In the genomic region with DNA sequence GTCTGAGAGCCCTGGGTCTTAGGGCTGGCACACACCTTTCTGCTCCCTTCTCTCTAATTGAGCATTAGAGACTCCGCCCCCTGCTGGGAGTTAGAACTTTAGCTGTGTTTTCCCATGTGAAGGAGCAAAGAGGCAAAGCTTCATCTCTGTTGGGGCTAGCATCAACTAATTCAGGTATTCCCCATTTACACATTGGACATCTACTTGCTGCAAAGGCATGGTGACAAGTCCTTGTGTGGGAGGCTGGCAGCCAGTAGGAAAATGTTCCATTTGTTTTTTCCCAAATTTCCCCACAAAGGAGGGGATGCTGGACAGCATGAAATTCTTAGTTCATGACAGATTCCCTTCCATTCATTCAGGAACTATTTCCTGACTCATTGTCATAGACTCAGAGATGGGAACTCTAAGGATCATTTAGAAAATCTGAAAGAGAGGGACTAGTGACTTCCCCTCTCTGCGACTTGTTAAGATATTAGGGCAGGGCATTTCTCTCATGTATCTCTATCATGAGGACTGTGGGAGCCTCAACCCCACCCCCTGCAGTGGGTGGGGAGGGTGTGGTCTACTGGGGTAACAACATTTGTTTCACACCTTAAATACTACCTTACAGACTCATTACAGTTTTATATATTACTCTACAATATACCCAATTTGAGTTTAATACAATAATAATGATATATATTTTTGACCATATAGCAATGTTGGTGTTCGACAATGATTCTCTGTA, we compare ENCODE assay signal across 8 cellular contexts. TPM values are rescaled to one million over a fixed set of nuclear protein-coding genes. Genes with fewer than 3 reads are reported as not detected.
DNase-seq lines count a peak whose midpoint lies in the region; ATAC-seq and TF ChIP-seq lines count a peak whose summit lies in the region.

No MANE protein-coding gene starts in this region.

- CTCF ChIA-PET in activated CD8-positive, alpha-beta T cell treated with anti-CD3 and anti-CD28 coated beads, Interleukin-2, amount 10 ng/mL, durations not matched to agents 7 days and 5 days (lab: Charles Lee) = interaction anchor here (0.6 to 9.6 kb wide), 15 partner anchors 9 to 268 kb away, joined by 3 to 218 read pairs (median 4); no protein-coding TSS in a partner anchor

- peaks cover 72% of the 10 kb centered on the region for H3K4me1 Mint-ChIP-seq in activated CD8-positive, alpha-beta T cell treated with anti-CD3 and anti-CD28 coated beads, Interleukin-2, amount 10 ng/mL, durations not matched to agents 7 days and 5 days (ENCODE audit: low read depth)

- H3K27me3 Mint-ChIP-seq in activated CD8-positive, alpha-beta T cell treated with anti-CD3 and anti-CD28 coated beads, Interleukin-2, amount 10 ng/mL, durations not matched to agents 7 days and 5 days (ENCODE audit: low read depth) = no peaks in the 10 kb centered on the region

- no peaks in the 10 kb centered on the region for H3K27me3 ChIP-seq in vagina

- peak overlapping the region in 1 of 2 donors; percentile 93 for H3K4me3 ChIP-seq in vagina

- no peak for TF ChIP-seq CTCF in vagina (IDR thresholded peaks at IDR 0.05)

- H3K4me3 Mint-ChIP-seq in activated CD8-positive, alpha-beta T cell treated with anti-CD3 and anti-CD28 coated beads, Interleukin-2, amount 10 ng/mL, durations not matched to agents 7 days and 5 days = peak overlapping the region; percentile 88

- TF ChIP-seq POLR2A in vagina (IDR thresholded peaks at IDR 0.05) = no peak

- H3K9me3 ChIP-seq in vagina = no peaks in the 10 kb centered on the region

- no peaks in the 10 kb centered on the region for H3K9me3 Mint-ChIP-seq in activated CD8-positive, alpha-beta T cell treated with anti-CD3 and anti-CD28 coated beads, Interleukin-2, amount 10 ng/mL, durations not matched to agents 7 days and 5 days (ENCODE audit: insufficient read depth)

- H3K27ac ChIP-seq in vagina = peak overlapping the region; percentile 70

- peak overlapping the region; percentile 66 for H3K27ac Mint-ChIP-seq in activated CD8-positive, alpha-beta T cell treated with anti-CD3 and anti-CD28 coated beads, Interleukin-2, amount 10 ng/mL, durations not matched to agents 7 days and 5 days

- no peaks in the 10 kb centered on the region for H3K36me3 ChIP-seq in vagina

- intact Hi-C loops in vagina (cut with DNase I) = no loop called here

- peaks cover 74% of the 10 kb centered on the region for H3K36me3 Mint-ChIP-seq in activated CD8-positive, alpha-beta T cell treated with anti-CD3 and anti-CD28 coated beads, Interleukin-2, amount 10 ng/mL, durations not matched to agents 7 days and 5 days (ENCODE audit: low read depth)

- POLR2A ChIA-PET in activated CD8-positive, alpha-beta T cell treated with anti-CD3 and anti-CD28 coated beads, Interleukin-2, amount 10 ng/mL, durations not matched to agents 7 days and 5 days (lab: Charles Lee) = interaction anchor here (1.0 to 5.0 kb wide), 3 partner anchors 24 to 64 kb away, joined by 3 to 47 read pairs (median 21); no protein-coding TSS in a partner anchor

- DNase-seq in stimulated activated CD4-positive, alpha-beta T cell treated with anti-CD3 and anti-CD28 coated beads, Interleukin-15, amount 100 ng/mL, for 24 hours = peak; percentile 59
- DNase-seq in stimulated activated CD4-positive, alpha-beta T cell treated with anti-CD3 and anti-CD28 coated beads, Interleukin-1b, Interleukin-23, amount 100 ng/mL, for 48 hours = no peak
- DNase-seq in activated CD8-positive, alpha-beta T cell treated with anti-CD3 and anti-CD28 coated beads, Interleukin-2, amount 10 ng/mL, durations not matched to agents 7 days and 5 days = peak; percentile 75
- DNase-seq in hepatic stellate cell (ENCODE audit: low spot score) (peak; percentile 69), vagina (ENCODE audit: extremely low spot score in 2 of 2) (no peak)

- H3K4me1 ChIP-seq in vagina = peaks cover 82% of the 10 kb centered on the region

- no peak for ATAC-seq in activated CD8-positive, alpha-beta T cell treated with anti-CD3 and anti-CD28 coated beads, Interleukin-2, amount 10 ng/mL, durations not matched to agents 7 days and 5 days
- ATAC-seq in GM21526 (IDR thresholded peaks at IDR 0.05; ENCODE audit: low FRiP score, unreplicated experiment) = no peak
- no peak for ATAC-seq in HG03025 (IDR thresholded peaks at IDR 0.05; ENCODE audit: low FRiP score, unreplicated experiment)
- ATAC-seq in HG03571 (IDR thresholded peaks at IDR 0.05; ENCODE audit: unreplicated experiment) = no peak

RNA-seq across cellular contexts. Expression of gene CD44, which starts 3.7 kb away (rescaled TPM):
- 100 to 1,000 TPM; 398 to 399 TPM for total RNA-seq in activated CD8-positive, alpha-beta T cell treated with anti-CD3 and anti-CD28 coated beads, Interleukin-2, amount 10 ng/mL, durations not matched to agents 7 days and 5 days
- total RNA-seq in vagina = 869 TPM

Comparison
In these comparisons a context has a peak if more than half of its experiments do, and no peak if none do; other contexts are left out.
1. DNase-seq: peak in stimulated activated CD4-positive, alpha-beta T cell treated with anti-CD3 and anti-CD28 coated beads, Interleukin-15, amount 100 ng/mL, for 24 hours (single experiment), activated CD8-positive, alpha-beta T cell treated with anti-CD3 and anti-CD28 coated beads, Interleukin-2, amount 10 ng/mL, durations not matched to agents 7 days and 5 days (single experiment) and hepatic stellate cell (single experiment); none in stimulated activated CD4-positive, alpha-beta T cell treated with anti-CD3 and anti-CD28 coated beads, Interleukin-1b, Interleukin-23, amount 100 ng/mL, for 48 hours (single experiment) and vagina (0 of 2).